32 cellular contexts compared by ENCODE assay signal in the genomic region with DNA sequence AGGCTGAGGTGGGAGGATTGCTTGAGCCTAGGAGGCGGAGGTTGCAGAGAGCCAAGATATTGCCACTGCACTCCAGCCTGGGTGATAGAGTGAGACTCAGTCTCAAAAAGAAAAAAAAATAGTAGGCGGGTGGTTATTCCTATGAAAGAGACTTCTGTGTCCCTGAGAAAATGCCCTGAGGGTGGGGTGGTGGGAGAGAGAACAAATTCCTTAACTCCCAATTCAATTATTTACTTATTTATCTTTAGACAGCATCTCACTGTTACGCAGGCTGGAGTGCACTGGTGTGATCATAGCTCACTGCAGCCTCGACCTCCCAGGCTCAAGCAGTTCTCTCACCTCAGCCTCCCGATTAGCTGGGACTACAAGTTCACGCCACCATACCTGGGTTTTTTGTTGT.
"Had no signal": no experiment of that assay in that cellular context is flagged by ENCODE, and none has a peak within 500 bp of the region (broad histone marks: within the 10 kb centered on the region; RNA-seq: fewer than 3 reads in every experiment).

No MANE protein-coding gene starts in this region.

- FAIRE-seq: endometrium, endothelial cell of umbilical vein, frontal cortex had no signal

- ATAC-seq: activated CD4-positive, CD25-positive, alpha-beta regulatory T cell treated with anti-CD3 and anti-CD28 coated beads, Interleukin-2, amount 50 U/mL, for 24 hours; activated CD8-positive, alpha-beta memory T cell treated with anti-CD3 and anti-CD28 coated beads, Interleukin-2, amount 10 ng/mL, durations not matched to agents 7 days and 5 days; activated CD8-positive, alpha-beta T cell treated with anti-CD3 and anti-CD28 coated beads, Interleukin-2, amount 10 ng/mL, durations not matched to agents 7 days and 5 days; activated naive CD8-positive, alpha-beta T cell treated with anti-CD3 and anti-CD28 coated beads, Interleukin-2, amount 50 U/mL, for 24 hours; body of pancreas; T-helper 17 cell had no signal

- H3K27ac ChIP-seq: adrenal gland, body of pancreas, cardiac muscle cell, colonic mucosa, epithelial cell of prostate, esophagus squamous epithelium, WERI-Rb-1 had no signal

- H3K9me3 ChIP-seq: adrenal gland, body of pancreas, colonic mucosa, esophagus squamous epithelium had no signal

- H3K36me3 ChIP-seq: adrenal gland, cardiac muscle cell, colonic mucosa, esophagus squamous epithelium, WERI-Rb-1 had no signal

- H3K27me3 ChIP-seq: adrenal gland, body of pancreas, cardiac muscle cell, colonic mucosa, esophagus squamous epithelium had no signal

- DNase-seq: activated B cell treated with CpG ODN at 0.5 μM for 24 hours; activated CD4-positive, alpha-beta memory T cell treated with anti-CD3 and anti-CD28 coated beads for 36 hours; activated CD4-positive, alpha-beta T cell treated with anti-CD3 and anti-CD28 coated beads, Interleukin-2, amount 10 ng/mL, durations not matched to agents 24 days and 14 days; activated CD8-positive, alpha-beta memory T cell treated with anti-CD3 and anti-CD28 coated beads, Interleukin-2, amount 10 ng/mL, durations not matched to agents 7 days and 5 days; activated CD8-positive, alpha-beta memory T cell treated with anti-CD3 and anti-CD28 coated beads, Interleukin-2, amount 50 U/mL, for 4 hours; activated CD8-positive, alpha-beta T cell treated with anti-CD3 and anti-CD28 coated beads, Interleukin-2, amount 10 ng/mL, durations not matched to agents 7 days and 5 days; activated effector memory CD4-positive, alpha-beta T cell treated with anti-CD3 and anti-CD28 coated beads, Interleukin-2, amount 50 U/mL, for 16 hours; activated naive CD4-positive, alpha-beta T cell treated with anti-CD3 and anti-CD28 coated beads for 36 hours; activated naive CD8-positive, alpha-beta T cell treated with anti-CD3 and anti-CD28 coated beads for 36 hours; activated naive CD8-positive, alpha-beta T cell treated with anti-CD3 and anti-CD28 coated beads, Interleukin-2, amount 50 U/mL, for 24 hours; activated T-cell treated with anti-CD3 and anti-CD28 coated beads, Interleukin-2, amount 50 U/mL, for 1 hour; activated T-cell treated with anti-CD3 and anti-CD28 coated beads, Interleukin-2, amount 50 U/mL, for 48 hours; adrenal gland; amygdala; aorta; body of pancreas; central memory CD4-positive, alpha-beta T cell; cerebellar nuclear complex; colonic mucosa; effector CD8-positive, alpha-beta T cell; esophagus squamous epithelium; head of caudate nucleus; T-helper 1 cell; T-helper 17 cell; T1000; WERI-Rb-1 had no signal

- H3K4me1 ChIP-seq: adrenal gland, body of pancreas, colonic mucosa, esophagus squamous epithelium had no signal

- H3K4me3 ChIP-seq: adrenal gland, body of pancreas, cardiac muscle cell, colonic mucosa, esophagus squamous epithelium had no signal
